24 cellular contexts compared by ENCODE assay signal in genomic region chr1:218247339-218247738, GRCh38.
"Had no signal": no experiment of that assay in that cellular context is flagged by ENCODE, and none has a peak within 500 bp of the region (broad histone marks: within the 10 kb centered on the region; RNA-seq: fewer than 3 reads in every experiment).

No MANE protein-coding gene starts in this region.

- ATAC-seq: gastrocnemius medialis; left cardiac atrium; left ventricle myocardium superior; mucosa of descending colon; natural killer cell treated with Interleukin-12 subunit alpha and Interleukin-12 subunit beta and Interleukin-15 and Interleukin-18, amount 100 ng/mL, for 72 hours; right cardiac atrium; upper lobe of right lung had no signal

- FAIRE-seq: astrocyte had no signal

- DNase-seq: activated CD4-positive, alpha-beta T cell treated with anti-CD3 and anti-CD28 coated beads for 48 hours; activated CD4-positive, alpha-beta T cell treated with anti-CD3 and anti-CD28 coated beads, Interleukin-2, amount 50 U/mL, for 48 hours; activated CD8-positive, alpha-beta memory T cell treated with anti-CD3 and anti-CD28 coated beads, Interleukin-2, amount 50 U/mL, for 4 hours; activated gamma-delta T cell; activated naive CD4-positive, alpha-beta T cell treated with anti-CD3 and anti-CD28 coated beads, Interleukin-2, amount 10 ng/mL, durations not matched to agents 7 days and 5 days; activated T-cell treated with anti-CD3 and anti-CD28 coated beads, Interleukin-2, amount 50 U/mL, for 1 hour; amniotic stem cell; brain microvascular endothelial cell; dorsolateral prefrontal cortex; effector memory CD4-positive, alpha-beta T cell; gastrocnemius medialis; glutamatergic neuron; islet precursor cell; left cardiac atrium; left ventricle myocardium superior; mucosa of descending colon; right cardiac atrium; stimulated activated CD4-positive, alpha-beta T cell treated with anti-CD3 and anti-CD28 coated beads, Interleukin-15, amount 100 ng/mL, for 24 hours; stimulated activated CD4-positive, alpha-beta T cell treated with anti-CD3 and anti-CD28 coated beads, Interleukin-2, amount 100 ng/mL, for 24 hours; stimulated activated naive CD4-positive, alpha-beta T cell; tibial artery; upper lobe of right lung had no signal
